In genomic region chr11:45655347-45655756, GRCh38 we compare ENCODE assay signal across 8 cellular contexts. TPM values are rescaled to one million over a fixed set of nuclear protein-coding genes. Genes with fewer than 3 reads are reported as not detected.
A peak's percentile ranks its signal among the peaks of the same experiment; 100 is the strongest.
DNase-seq lines count a peak whose midpoint lies in the region; ATAC-seq lines count a peak whose summit lies in the region.

No MANE protein-coding gene starts in this region.

- POLR2A ChIA-PET in CD8-positive, alpha-beta memory T cell (lab: Charles Lee) = no interaction called here

- peak; percentile 73 for ATAC-seq in left colon
- no peak for ATAC-seq in HG03571 (IDR thresholded peaks at IDR 0.05; ENCODE audit: unreplicated experiment)

- no peak overlapping the region for H3K4me3 ChIP-seq in CD8-positive, alpha-beta memory T cell (ENCODE audit: low read length)
- H3K4me3 ChIP-seq in HAP-1 = no peak overlapping the region

- CTCF ChIA-PET in CD8-positive, alpha-beta memory T cell (lab: Charles Lee) = interaction anchor here (0.8 to 3.8 kb wide), 9 partner anchors 8 to 727 kb away, joined by 3 to 29 read pairs (median 5); no protein-coding TSS in a partner anchor

- no peak overlapping the region for H3K27ac ChIP-seq in CD8-positive, alpha-beta memory T cell (ENCODE audit: low read depth, low read length)

- H3K36me3 ChIP-seq in CD8-positive, alpha-beta memory T cell (ENCODE audit: insufficient read depth, low read length) = no peaks in the 10 kb centered on the region
- no peaks in the 10 kb centered on the region for H3K36me3 ChIP-seq in HAP-1 (replicated peaks)

- intact Hi-C loops in left colon (cut with DNase I, micrococcal nuclease) = loop anchor here (10.0 kb wide), 1 partner anchor 281 kb away; no protein-coding TSS in a partner anchor

- H3K36me3 Mint-ChIP-seq in CD8-positive, alpha-beta memory T cell = no peaks in the 10 kb centered on the region

- H3K9me3 Mint-ChIP-seq in CD8-positive, alpha-beta memory T cell = no peaks in the 10 kb centered on the region

- peaks cover 4 to 12% (median 7%) of the 10 kb centered on the region in 3 donors for H3K4me1 Mint-ChIP-seq in CD8-positive, alpha-beta memory T cell

- no peaks in the 10 kb centered on the region for H3K9me3 ChIP-seq in CD8-positive, alpha-beta memory T cell (ENCODE audit: low read length)
- no peaks in the 10 kb centered on the region for H3K9me3 ChIP-seq in HAP-1

- H3K4me1 ChIP-seq in CD8-positive, alpha-beta memory T cell (ENCODE audit: insufficient read depth, low read length) = no peaks in the 10 kb centered on the region
- 0 out of 2 replicates have a peak, but pooled peaks cover 2% of the 10 kb centered on the region for H3K4me1 ChIP-seq in HAP-1

- DNase-seq in CD8-positive, alpha-beta memory T cell = peak; percentile 12 to 59 (median 31)
- DNase-seq in HAP-1 (ENCODE audit: low spot score in 2 of 2) (peak; percentile 51 to 86), NCI-H2227 (lab: John Stamatoyannopoulos, UW; ENCODE audit: unreplicated experiment) (peak; percentile 92), cerebellum (ENCODE audit: low spot score) (peak; percentile 75), left colon (peak in 1 of 2 donors; percentile 72)
- peak; percentile 36 to 61 for DNase-seq in activated CD4-positive, alpha-beta T cell treated with anti-CD3 and anti-CD28 coated beads for 24 hours (ENCODE audit: low read depth in 2 of 2)
- peak; percentile 64 to 70 for DNase-seq in stimulated activated CD4-positive, alpha-beta T cell treated with anti-CD3 and anti-CD28 coated beads, Interleukin-2, amount 100 ng/mL, for 48 hours

- no peaks in the 10 kb centered on the region for H3K27me3 ChIP-seq in CD8-positive, alpha-beta memory T cell (ENCODE audit: insufficient read depth, low read length, poor library complexity, severe bottlenecking)
- peaks cover 2% of the 10 kb centered on the region; the same call in 1 of the 2 replicates for H3K27me3 ChIP-seq in HAP-1 (ENCODE audit: low read depth)

- peak overlapping the region in 1 of 7 donors; percentile 58 for H3K4me3 Mint-ChIP-seq in CD8-positive, alpha-beta memory T cell

- H3K27ac Mint-ChIP-seq in CD8-positive, alpha-beta memory T cell = no peak overlapping the region

- peaks cover 26 to 41% of the 10 kb centered on the region in 2 donors for H3K27me3 Mint-ChIP-seq in CD8-positive, alpha-beta memory T cell

- in situ Hi-C loops in HAP-1 (cut with MboI; ENCODE audit: low sequenced_read_pairs) = loop anchor here (10.0 kb wide), 1 partner anchor 281 kb away; no protein-coding TSS in a partner anchor

RNA-seq across cellular contexts. Expression of gene CHST1, which starts 10.1 kb away (rescaled TPM):
- under 1 TPM; 0.80 to 0.94 TPM for total RNA-seq in CD8-positive, alpha-beta memory T cell
- not detected for polyA plus RNA-seq in CD8-positive, alpha-beta memory T cell
- 9.8 TPM for total RNA-seq in cerebellum
- total RNA-seq in left colon = 1 to 10 TPM in 1 of 2 donors, under 1 TPM in 1; 0.40 to 1.4 TPM
